18 cellular contexts compared by ENCODE assay signal in genomic region chr5:59257488-59258400, GRCh38.
"Had no signal": no experiment of that assay in that cellular context is flagged by ENCODE, and none has a peak within 500 bp of the region (broad histone marks: within the 10 kb centered on the region; RNA-seq: fewer than 3 reads in every experiment).

No MANE protein-coding gene starts in this region.

- H3K27me3 ChIP-seq: breast epithelium, dorsolateral prefrontal cortex, foreskin keratinocyte, ovary, SJSA1, upper lobe of right lung had no signal

- H3K27ac ChIP-seq: breast epithelium, foreskin keratinocyte, lower lobe of right lung, ovary, SJSA1, upper lobe of right lung, VCaP had no signal

- ATAC-seq: activated CD4-positive, alpha-beta T cell treated with anti-CD3 and anti-CD28 coated beads for 36 hours; activated CD8-positive, alpha-beta T cell treated with anti-CD3 and anti-CD28 coated beads, Interleukin-2, amount 10 ng/mL, durations not matched to agents 7 days and 5 days; foreskin keratinocyte; natural killer cell treated with Interleukin-12 subunit alpha and Interleukin-12 subunit beta and Interleukin-15 and Interleukin-18, amount 100 ng/mL, for 72 hours; stimulated activated naive B cell treated with anti-CD40 and anti-IgM and Interleukin-4, amounts not matched to agents 10 μg/mL and 1 μg/mL and 100 μg/mL, for 72 hours; upper lobe of right lung had no signal

- H3K9me3 ChIP-seq: breast epithelium, lower lobe of right lung, ovary, SJSA1, upper lobe of right lung had no signal

- H3K36me3 ChIP-seq: breast epithelium, lower lobe of right lung, ovary, SJSA1, upper lobe of right lung had no signal

- DNase-seq: activated CD4-positive, alpha-beta T cell treated with anti-CD3 and anti-CD28 coated beads for 36 hours; activated CD8-positive, alpha-beta memory T cell treated with anti-CD3 and anti-CD28 coated beads, Interleukin-2, amount 50 U/mL, for 48 hours; activated CD8-positive, alpha-beta T cell treated with anti-CD3 and anti-CD28 coated beads, Interleukin-2, amount 10 ng/mL, durations not matched to agents 7 days and 5 days; activated naive CD4-positive, alpha-beta T cell; aorta; dorsolateral prefrontal cortex; foreskin keratinocyte; kidney glomerular epithelial cell; lower lobe of right lung; ovary; stimulated activated CD4-positive, alpha-beta T cell treated with anti-CD3 and anti-CD28 coated beads, Interleukin-2, amount 100 ng/mL, for 24 hours; stimulated activated naive B cell treated with anti-CD40 and anti-IgM and Interleukin-4, amounts not matched to agents 10 μg/mL and 1 μg/mL and 100 μg/mL, for 72 hours; SW 1271; upper lobe of right lung had no signal

- H3K4me3 ChIP-seq: breast epithelium, dorsolateral prefrontal cortex, lower lobe of right lung, ovary, SJSA1, upper lobe of right lung had no signal

- H3K4me1 ChIP-seq: breast epithelium, SJSA1, upper lobe of right lung had no signal
